ENCODE assay signal across 8 cellular contexts in genomic region chr12:48681416-48681737, GRCh38. TPM values are rescaled to one million over a fixed set of nuclear protein-coding genes. Genes with fewer than 3 reads are reported as not detected.
DNase-seq lines count a peak whose midpoint lies in the region; ATAC-seq, FAIRE-seq and TF ChIP-seq lines count a peak whose summit lies in the region.

No MANE protein-coding gene starts in this region.

- H3K4me3 ChIP-seq in parathyroid adenoma (ENCODE audit: low read depth, low read length), result peak overlapping the region; percentile 95

- ATAC-seq in foreskin keratinocyte (no peak), HG03045 (IDR thresholded peaks at IDR 0.05; ENCODE audit: unreplicated experiment) (no peak), GM18498 (IDR thresholded peaks at IDR 0.05; ENCODE audit: unreplicated experiment) (no peak), HG02798 (IDR thresholded peaks at IDR 0.05; ENCODE audit: poor library complexity, unreplicated experiment) (no peak)

- no peak for FAIRE-seq in GM18507 (lab: Jason Lieb, UNC)

- H3K9me3 ChIP-seq in parathyroid adenoma (ENCODE audit: control insufficient read depth, low read length), result no peaks in the 10 kb centered on the region

- DNase-seq in GM18507 (ENCODE audit: extremely low spot score, insufficient read length, low read depth) (peak; percentile 5), foreskin keratinocyte (no peak)

- H3K36me3 ChIP-seq in parathyroid adenoma (ENCODE audit: control insufficient read depth, insufficient read depth, low read length), result no peaks in the 10 kb centered on the region

- H3K4me1 ChIP-seq in foreskin keratinocyte (peaks cover 9% of the 10 kb centered on the region), parathyroid adenoma (peaks cover 22% of the 10 kb centered on the region)

- H3K27me3 ChIP-seq in foreskin keratinocyte (no peaks in the 10 kb centered on the region), parathyroid adenoma (ENCODE audit: control insufficient read depth, insufficient read depth, low read length) (no peaks in the 10 kb centered on the region)

- peak overlapping the region; percentile 93 for H3K4me2 ChIP-seq in parathyroid adenoma (ENCODE audit: low read length)

- H3K79me2 ChIP-seq in parathyroid adenoma, result peaks cover 43% of the 10 kb centered on the region

- peak overlapping the region; percentile 85 for H3K27ac ChIP-seq in 22Rv1
- H3K27ac ChIP-seq in VCaP, result peak overlapping the region; percentile 92
- peak overlapping the region; percentile 80 for H3K27ac ChIP-seq in foreskin keratinocyte
- peak overlapping the region; percentile 96 for H3K27ac ChIP-seq in parathyroid adenoma

- peak overlapping the region; percentile 93 for H3K9ac ChIP-seq in parathyroid adenoma

- TF ChIP-seq CTCF in 22Rv1 (IDR thresholded peaks at IDR 0.05) (no peak), VCaP (conservative IDR thresholded peaks at IDR 0.05) (no peak), foreskin keratinocyte (conservative IDR thresholded peaks at IDR 0.05) (no peak), parathyroid adenoma (IDR thresholded peaks at IDR 0.05) (no peak)

- H2AFZ ChIP-seq in parathyroid adenoma, result peak overlapping the region; percentile 99

RNA-seq across cellular contexts. Expression of gene KANSL2, which starts 0.7 kb away (rescaled TPM):
- total RNA-seq in foreskin keratinocyte, result 29.1 and 31.1 TPM in 2 replicates
- 21.0 and 26.5 TPM in 2 replicates for polyA plus RNA-seq in foreskin keratinocyte

RNA-seq across cellular contexts. Expression of gene CCNT1, which starts 35.1 kb away (rescaled TPM):
- total RNA-seq in foreskin keratinocyte, result 23.8 and 25.5 TPM in 2 replicates
- polyA plus RNA-seq in foreskin keratinocyte, result 3.6 and 4.7 TPM in 2 replicates
